ENCODE assay signal across 11 cellular contexts in genomic region chr11:68528630-68529029, GRCh38.
DNase-seq lines count a peak whose midpoint lies in the region; ATAC-seq and TF ChIP-seq lines count a peak whose summit lies in the region.
"Had no signal": no experiment of that assay in that cellular context is flagged by ENCODE, and none has a peak within 500 bp of the region (broad histone marks: within the 10 kb centered on the region; RNA-seq: fewer than 3 reads in every experiment).

No MANE protein-coding gene starts in this region.

- no peak for TF ChIP-seq POLR2A in GM18505 (IDR thresholded peaks at IDR 0.05; ENCODE audit: borderline replicate concordance, extremely low read depth, insufficient read depth, insufficient read length)

- H3K9me3 Mint-ChIP-seq in activated naive CD8-positive, alpha-beta T cell treated with anti-CD3 and anti-CD28 coated beads, Interleukin-2, amount 10 ng/mL, durations not matched to agents 7 days and 5 days: no peaks in the 10 kb centered on the region
- no peaks in the 10 kb centered on the region for H3K9me3 Mint-ChIP-seq in naive B cell

- H3K27ac Mint-ChIP-seq in activated naive CD8-positive, alpha-beta T cell treated with anti-CD3 and anti-CD28 coated beads, Interleukin-2, amount 10 ng/mL, durations not matched to agents 7 days and 5 days: peak overlapping the region; percentile 80
- peak overlapping the region; percentile 53 to 88 (median 80) for H3K27ac Mint-ChIP-seq in naive B cell

- no peak overlapping the region for H3K4me3 ChIP-seq in HL-60 (replicated peaks; ENCODE audit: insufficient read depth, low read length)

- no peaks in the 10 kb centered on the region for H3K27me3 Mint-ChIP-seq in activated naive CD8-positive, alpha-beta T cell treated with anti-CD3 and anti-CD28 coated beads, Interleukin-2, amount 10 ng/mL, durations not matched to agents 7 days and 5 days
- no peaks in the 10 kb centered on the region for H3K27me3 Mint-ChIP-seq in naive B cell

- H3K36me3 Mint-ChIP-seq in activated naive CD8-positive, alpha-beta T cell treated with anti-CD3 and anti-CD28 coated beads, Interleukin-2, amount 10 ng/mL, durations not matched to agents 7 days and 5 days: peaks cover 53% of the 10 kb centered on the region
- peaks cover 10 to 34% of the 10 kb centered on the region in 2 donors for H3K36me3 Mint-ChIP-seq in naive B cell

- POLR2A ChIA-PET in activated naive CD8-positive, alpha-beta T cell treated with anti-CD3 and anti-CD28 coated beads, Interleukin-2, amount 10 ng/mL, durations not matched to agents 7 days and 5 days (lab: Charles Lee): interaction anchor here (1.1 kb wide), 1 partner anchor 63 kb away, joined by 5 read pairs; no protein-coding TSS in a partner anchor

- no peaks in the 10 kb centered on the region for H3K27me3 ChIP-seq in HL-60 (ENCODE audit: insufficient read depth, poor library complexity, severe bottlenecking)

- peak; percentile 91 for ATAC-seq in activated naive CD8-positive, alpha-beta T cell treated with anti-CD3 and anti-CD28 coated beads, Interleukin-2, amount 10 ng/mL, durations not matched to agents 7 days and 5 days (ENCODE audit: low read depth)
- ATAC-seq in naive B cell (ENCODE audit: low read depth in 2 of 2) (peak; percentile 94 to 96), GM21381 (IDR thresholded peaks at IDR 0.05; ENCODE audit: unreplicated experiment) (no peak), GM18505 (IDR thresholded peaks at IDR 0.05; ENCODE audit: unreplicated experiment) (no peak)
- ATAC-seq: SK-N-SH treated with all-trans-retinoic acid at 6 μM for 48 hours had no signal

- H3K4me1 Mint-ChIP-seq in activated naive CD8-positive, alpha-beta T cell treated with anti-CD3 and anti-CD28 coated beads, Interleukin-2, amount 10 ng/mL, durations not matched to agents 7 days and 5 days: peaks cover 42% of the 10 kb centered on the region
- peaks cover 34 to 46% (median 39%) of the 10 kb centered on the region in 3 donors for H3K4me1 Mint-ChIP-seq in naive B cell

- H3K4me3 Mint-ChIP-seq in activated naive CD8-positive, alpha-beta T cell treated with anti-CD3 and anti-CD28 coated beads, Interleukin-2, amount 10 ng/mL, durations not matched to agents 7 days and 5 days: peak overlapping the region; percentile 46
- peak overlapping the region in 4 of 8 donors; percentile 21 to 57 (median 32) for H3K4me3 Mint-ChIP-seq in naive B cell

- peak in 1 of 2 experiments; percentile 18 for DNase-seq in HL-60 (ENCODE audit: low read depth in 1 of 2, low spot score in 1 of 2)
- DNase-seq in activated naive CD8-positive, alpha-beta T cell treated with anti-CD3 and anti-CD28 coated beads, Interleukin-2, amount 10 ng/mL, durations not matched to agents 7 days and 5 days: no peak
- DNase-seq in naive B cell: peak; percentile 15
- no peak for DNase-seq in NK-92 (lab: John Stamatoyannopoulos, UW; ENCODE audit: unreplicated experiment)
- no peak for DNase-seq in NCI-H187 treated with DMSO at 0.1 percent for 48 hours (lab: John Stamatoyannopoulos, UW)
- DNase-seq: islet precursor cell, NCI-H446 treated with DMSO at 0.1 percent for 48 hours had no signal

- H3K27ac ChIP-seq in C4-2B (peak overlapping the region; percentile 15; the same call in 1 of the 2 replicates), HL-60 (replicated peaks) (0 out of 2 replicates have a peak overlapping the region, but pooled peaks have one; percentile 5)

- TF ChIP-seq CTCF in C4-2B (conservative IDR thresholded peaks at IDR 0.05): no peak
- no peak for TF ChIP-seq CTCF in HL-60 (IDR thresholded peaks at IDR 0.05; ENCODE audit: insufficient read depth, low read length)

Comparison
In these comparisons a context has a peak if more than half of its experiments do, and no peak if none do; other contexts are left out.
1. ATAC-seq: peak in activated naive CD8-positive, alpha-beta T cell treated with anti-CD3 and anti-CD28 coated beads, Interleukin-2, amount 10 ng/mL, durations not matched to agents 7 days and 5 days (single experiment) and naive B cell (2 of 2); none in GM21381 (single experiment) and GM18505 (single experiment).